Comparison of ENCODE assay signal across 1 cellular context in the genomic region with DNA sequence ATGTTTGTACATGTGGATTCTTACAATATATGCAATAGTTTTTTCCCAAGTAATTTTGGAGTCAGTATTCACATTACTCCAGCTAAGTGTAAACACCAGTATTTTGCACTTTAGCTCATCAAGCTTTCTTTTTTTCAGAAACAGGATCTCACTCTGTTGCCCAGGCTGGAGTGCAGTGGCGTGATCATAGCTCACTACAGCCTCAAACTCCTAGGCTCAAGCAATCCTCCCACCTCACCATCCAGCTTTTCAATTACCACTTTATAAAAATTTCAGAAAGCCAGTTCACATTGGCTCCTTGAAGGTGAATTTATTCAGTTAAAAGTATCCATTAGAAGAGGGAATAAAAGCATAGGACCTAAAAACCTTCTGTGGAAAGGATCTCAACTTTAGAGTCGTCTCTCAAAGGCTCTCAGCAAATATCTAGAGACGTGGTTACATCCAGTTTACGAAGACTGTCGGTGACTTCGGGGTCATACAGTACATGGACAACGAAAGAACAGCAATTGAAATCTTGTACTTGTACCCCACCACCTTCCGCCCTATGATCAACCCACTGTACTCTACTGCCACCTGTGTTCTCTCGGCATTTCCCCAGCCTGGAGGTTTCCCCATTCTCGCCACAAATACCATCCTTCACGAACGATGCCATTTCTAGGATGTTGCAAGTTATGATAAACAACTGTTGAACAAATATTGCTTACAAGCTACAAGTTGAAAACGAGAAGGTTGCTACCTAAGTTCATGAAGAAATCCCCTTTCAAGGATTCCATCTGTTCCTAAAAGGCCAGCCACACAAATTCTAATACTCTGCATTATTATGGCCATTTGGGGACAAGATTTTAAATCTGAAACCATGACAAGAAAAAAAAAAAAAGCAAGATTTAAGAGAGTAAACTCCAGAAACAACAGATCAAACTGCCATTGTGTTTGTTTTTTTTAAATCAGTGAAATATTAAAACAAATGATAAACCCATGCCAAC.
A peak's percentile ranks its signal among the peaks of the same experiment; 100 is the strongest.
TF ChIP-seq lines count a peak whose summit lies in the region.

No MANE protein-coding gene starts in this region.

TF ChIP-seq in HepG2, 621 proteins besides CTCF, POLR2A, EP300 and RAD21 (continued from another document):
- no peak for TF ChIP-seq ZNF407 (CRISPR knock-in tag; IDR thresholded peaks at IDR 0.05; ENCODE audit: not compliant biosample characterization)
- peak; percentile 88 for TF ChIP-seq STAG1 (CRISPR knock-in tag; IDR thresholded peaks at IDR 0.05)
- TF ChIP-seq, protein P1, sequence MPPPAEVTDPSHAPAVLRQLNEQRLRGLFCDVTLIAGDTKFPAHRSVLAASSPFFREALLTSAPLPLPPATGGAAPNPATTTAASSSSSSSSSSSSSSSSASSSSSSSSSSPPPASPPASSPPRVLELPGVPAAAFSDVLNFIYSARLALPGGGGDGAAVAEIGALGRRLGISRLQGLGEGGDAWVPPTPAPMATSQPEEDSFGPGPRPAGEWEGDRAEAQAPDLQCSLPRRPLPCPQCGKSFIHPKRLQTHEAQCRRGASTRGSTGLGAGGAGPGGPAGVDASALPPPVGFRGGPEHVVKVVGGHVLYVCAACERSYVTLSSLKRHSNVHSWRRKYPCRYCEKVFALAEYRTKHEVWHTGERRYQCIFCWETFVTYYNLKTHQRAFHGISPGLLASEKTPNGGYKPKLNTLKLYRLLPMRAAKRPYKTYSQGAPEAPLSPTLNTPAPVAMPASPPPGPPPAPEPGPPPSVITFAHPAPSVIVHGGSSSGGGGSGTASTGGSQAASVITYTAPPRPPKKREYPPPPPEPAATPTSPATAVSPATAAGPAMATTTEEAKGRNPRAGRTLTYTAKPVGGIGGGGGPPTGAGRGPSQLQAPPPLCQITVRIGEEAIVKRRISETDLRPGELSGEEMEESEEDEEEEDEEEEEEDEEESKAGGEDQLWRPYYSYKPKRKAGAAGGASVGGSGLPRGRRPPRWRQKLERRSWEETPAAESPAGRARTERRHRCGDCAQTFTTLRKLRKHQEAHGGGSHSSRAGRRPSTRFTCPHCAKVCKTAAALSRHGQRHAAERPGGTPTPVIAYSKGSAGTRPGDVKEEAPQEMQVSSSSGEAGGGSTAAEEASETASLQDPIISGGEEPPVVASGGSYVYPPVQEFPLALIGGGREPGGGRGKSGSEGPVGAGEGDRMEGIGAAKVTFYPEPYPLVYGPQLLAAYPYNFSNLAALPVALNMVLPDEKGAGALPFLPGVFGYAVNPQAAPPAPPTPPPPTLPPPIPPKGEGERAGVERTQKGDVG (CRISPR knock-in tag; IDR thresholded peaks at IDR 0.05; ENCODE audit: borderline replicate concordance) = no peak
- TF ChIP-seq, protein P2, sequence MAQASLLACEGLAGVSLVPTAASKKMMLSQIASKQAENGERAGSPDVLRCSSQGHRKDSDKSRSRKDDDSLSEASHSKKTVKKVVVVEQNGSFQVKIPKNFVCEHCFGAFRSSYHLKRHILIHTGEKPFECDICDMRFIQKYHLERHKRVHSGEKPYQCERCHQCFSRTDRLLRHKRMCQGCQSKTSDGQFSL (CRISPR knock-in tag; IDR thresholded peaks at IDR 0.05) = 0 out of 2 replicates have a peak, but pooled peaks have one; percentile 29
- TF ChIP-seq ESRRA (CRISPR knock-in tag; IDR thresholded peaks at IDR 0.05; ENCODE audit: low read depth) = no peak
- TF ChIP-seq NFYC (CRISPR knock-in tag; IDR thresholded peaks at IDR 0.05) = no peak; the same call in 1 of the 2 replicates
- TF ChIP-seq BHLHE40 (IDR thresholded peaks at IDR 0.05; ENCODE audit: low read length) = no peak
- no peak for TF ChIP-seq ZNF747 (CRISPR knock-in tag; IDR thresholded peaks at IDR 0.05; ENCODE audit: borderline replicate concordance)
- TF ChIP-seq ZSCAN29 (CRISPR knock-in tag; conservative IDR thresholded peaks at IDR 0.05) = 0 out of 2 replicates have a peak, but pooled peaks have one; percentile 59
- TF ChIP-seq ATF6 (CRISPR knock-in tag; conservative IDR thresholded peaks at IDR 0.05) = no peak
- no peak for TF ChIP-seq JUNB (CRISPR knock-in tag; IDR thresholded peaks at IDR 0.05; ENCODE audit: borderline replicate concordance)
- TF ChIP-seq ZNF121 (CRISPR knock-in tag; IDR thresholded peaks at IDR 0.05) = peak; percentile 97
- no peak for TF ChIP-seq NBN (conservative IDR thresholded peaks at IDR 0.05)
